In the genomic region with DNA sequence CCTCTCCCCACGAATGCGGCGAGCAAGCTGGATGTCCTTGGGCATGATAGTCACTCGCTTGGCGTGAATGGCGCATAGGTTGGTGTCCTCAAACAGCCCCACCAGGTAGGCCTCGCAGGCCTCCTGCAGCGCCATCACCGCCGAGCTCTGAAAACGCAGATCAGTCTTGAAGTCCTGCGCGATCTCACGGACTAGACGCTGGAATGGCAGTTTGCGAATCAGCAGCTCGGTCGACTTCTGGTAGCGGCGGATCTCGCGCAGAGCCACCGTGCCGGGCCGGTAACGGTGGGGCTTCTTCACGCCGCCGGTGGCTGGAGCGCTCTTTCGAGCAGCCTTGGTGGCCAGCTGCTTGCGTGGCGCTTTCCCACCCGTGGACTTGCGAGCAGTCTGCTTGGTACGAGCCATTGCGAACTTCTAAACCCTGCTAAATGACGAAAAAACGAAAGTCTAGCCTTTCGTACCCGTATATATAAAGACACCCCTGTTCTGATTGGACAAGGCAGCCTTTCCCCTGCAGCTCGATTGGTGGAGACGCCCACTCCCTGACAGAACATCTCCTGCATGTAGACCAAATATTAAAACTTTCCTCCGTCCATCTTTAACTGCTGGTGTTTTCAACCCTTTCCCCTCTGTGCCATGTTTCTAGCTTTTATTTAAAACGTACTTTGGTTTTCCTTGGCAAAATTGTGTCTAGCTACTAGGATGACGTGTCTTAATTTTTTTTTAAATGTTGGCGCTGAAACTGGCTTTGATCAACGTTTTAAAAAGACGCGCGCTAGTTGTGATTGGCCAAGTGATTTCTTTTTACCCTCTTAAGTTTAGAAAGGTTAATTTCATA, we compare ENCODE assay signal across 1 cellular context.
TF ChIP-seq lines count a peak whose summit lies in the region.

No MANE protein-coding gene starts in this region.

TF ChIP-seq in K562, 482 proteins besides CTCF, POLR2A, EP300 and RAD21 (continued from another document and continues in another):
- TF ChIP-seq, protein P1, sequence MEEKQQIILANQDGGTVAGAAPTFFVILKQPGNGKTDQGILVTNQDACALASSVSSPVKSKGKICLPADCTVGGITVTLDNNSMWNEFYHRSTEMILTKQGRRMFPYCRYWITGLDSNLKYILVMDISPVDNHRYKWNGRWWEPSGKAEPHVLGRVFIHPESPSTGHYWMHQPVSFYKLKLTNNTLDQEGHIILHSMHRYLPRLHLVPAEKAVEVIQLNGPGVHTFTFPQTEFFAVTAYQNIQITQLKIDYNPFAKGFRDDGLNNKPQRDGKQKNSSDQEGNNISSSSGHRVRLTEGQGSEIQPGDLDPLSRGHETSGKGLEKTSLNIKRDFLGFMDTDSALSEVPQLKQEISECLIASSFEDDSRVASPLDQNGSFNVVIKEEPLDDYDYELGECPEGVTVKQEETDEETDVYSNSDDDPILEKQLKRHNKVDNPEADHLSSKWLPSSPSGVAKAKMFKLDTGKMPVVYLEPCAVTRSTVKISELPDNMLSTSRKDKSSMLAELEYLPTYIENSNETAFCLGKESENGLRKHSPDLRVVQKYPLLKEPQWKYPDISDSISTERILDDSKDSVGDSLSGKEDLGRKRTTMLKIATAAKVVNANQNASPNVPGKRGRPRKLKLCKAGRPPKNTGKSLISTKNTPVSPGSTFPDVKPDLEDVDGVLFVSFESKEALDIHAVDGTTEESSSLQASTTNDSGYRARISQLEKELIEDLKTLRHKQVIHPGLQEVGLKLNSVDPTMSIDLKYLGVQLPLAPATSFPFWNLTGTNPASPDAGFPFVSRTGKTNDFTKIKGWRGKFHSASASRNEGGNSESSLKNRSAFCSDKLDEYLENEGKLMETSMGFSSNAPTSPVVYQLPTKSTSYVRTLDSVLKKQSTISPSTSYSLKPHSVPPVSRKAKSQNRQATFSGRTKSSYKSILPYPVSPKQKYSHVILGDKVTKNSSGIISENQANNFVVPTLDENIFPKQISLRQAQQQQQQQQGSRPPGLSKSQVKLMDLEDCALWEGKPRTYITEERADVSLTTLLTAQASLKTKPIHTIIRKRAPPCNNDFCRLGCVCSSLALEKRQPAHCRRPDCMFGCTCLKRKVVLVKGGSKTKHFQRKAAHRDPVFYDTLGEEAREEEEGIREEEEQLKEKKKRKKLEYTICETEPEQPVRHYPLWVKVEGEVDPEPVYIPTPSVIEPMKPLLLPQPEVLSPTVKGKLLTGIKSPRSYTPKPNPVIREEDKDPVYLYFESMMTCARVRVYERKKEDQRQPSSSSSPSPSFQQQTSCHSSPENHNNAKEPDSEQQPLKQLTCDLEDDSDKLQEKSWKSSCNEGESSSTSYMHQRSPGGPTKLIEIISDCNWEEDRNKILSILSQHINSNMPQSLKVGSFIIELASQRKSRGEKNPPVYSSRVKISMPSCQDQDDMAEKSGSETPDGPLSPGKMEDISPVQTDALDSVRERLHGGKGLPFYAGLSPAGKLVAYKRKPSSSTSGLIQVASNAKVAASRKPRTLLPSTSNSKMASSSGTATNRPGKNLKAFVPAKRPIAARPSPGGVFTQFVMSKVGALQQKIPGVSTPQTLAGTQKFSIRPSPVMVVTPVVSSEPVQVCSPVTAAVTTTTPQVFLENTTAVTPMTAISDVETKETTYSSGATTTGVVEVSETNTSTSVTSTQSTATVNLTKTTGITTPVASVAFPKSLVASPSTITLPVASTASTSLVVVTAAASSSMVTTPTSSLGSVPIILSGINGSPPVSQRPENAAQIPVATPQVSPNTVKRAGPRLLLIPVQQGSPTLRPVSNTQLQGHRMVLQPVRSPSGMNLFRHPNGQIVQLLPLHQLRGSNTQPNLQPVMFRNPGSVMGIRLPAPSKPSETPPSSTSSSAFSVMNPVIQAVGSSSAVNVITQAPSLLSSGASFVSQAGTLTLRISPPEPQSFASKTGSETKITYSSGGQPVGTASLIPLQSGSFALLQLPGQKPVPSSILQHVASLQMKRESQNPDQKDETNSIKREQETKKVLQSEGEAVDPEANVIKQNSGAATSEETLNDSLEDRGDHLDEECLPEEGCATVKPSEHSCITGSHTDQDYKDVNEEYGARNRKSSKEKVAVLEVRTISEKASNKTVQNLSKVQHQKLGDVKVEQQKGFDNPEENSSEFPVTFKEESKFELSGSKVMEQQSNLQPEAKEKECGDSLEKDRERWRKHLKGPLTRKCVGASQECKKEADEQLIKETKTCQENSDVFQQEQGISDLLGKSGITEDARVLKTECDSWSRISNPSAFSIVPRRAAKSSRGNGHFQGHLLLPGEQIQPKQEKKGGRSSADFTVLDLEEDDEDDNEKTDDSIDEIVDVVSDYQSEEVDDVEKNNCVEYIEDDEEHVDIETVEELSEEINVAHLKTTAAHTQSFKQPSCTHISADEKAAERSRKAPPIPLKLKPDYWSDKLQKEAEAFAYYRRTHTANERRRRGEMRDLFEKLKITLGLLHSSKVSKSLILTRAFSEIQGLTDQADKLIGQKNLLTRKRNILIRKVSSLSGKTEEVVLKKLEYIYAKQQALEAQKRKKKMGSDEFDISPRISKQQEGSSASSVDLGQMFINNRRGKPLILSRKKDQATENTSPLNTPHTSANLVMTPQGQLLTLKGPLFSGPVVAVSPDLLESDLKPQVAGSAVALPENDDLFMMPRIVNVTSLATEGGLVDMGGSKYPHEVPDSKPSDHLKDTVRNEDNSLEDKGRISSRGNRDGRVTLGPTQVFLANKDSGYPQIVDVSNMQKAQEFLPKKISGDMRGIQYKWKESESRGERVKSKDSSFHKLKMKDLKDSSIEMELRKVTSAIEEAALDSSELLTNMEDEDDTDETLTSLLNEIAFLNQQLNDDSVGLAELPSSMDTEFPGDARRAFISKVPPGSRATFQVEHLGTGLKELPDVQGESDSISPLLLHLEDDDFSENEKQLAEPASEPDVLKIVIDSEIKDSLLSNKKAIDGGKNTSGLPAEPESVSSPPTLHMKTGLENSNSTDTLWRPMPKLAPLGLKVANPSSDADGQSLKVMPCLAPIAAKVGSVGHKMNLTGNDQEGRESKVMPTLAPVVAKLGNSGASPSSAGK (IDR thresholded peaks at IDR 0.05) = no peak; the same call in 1 of the 2 replicates
- no peak for TF ChIP-seq BRD9 (IDR thresholded peaks at IDR 0.05; ENCODE audit: low read depth, partially characterized antibody)
- TF ChIP-seq, protein P2, sequence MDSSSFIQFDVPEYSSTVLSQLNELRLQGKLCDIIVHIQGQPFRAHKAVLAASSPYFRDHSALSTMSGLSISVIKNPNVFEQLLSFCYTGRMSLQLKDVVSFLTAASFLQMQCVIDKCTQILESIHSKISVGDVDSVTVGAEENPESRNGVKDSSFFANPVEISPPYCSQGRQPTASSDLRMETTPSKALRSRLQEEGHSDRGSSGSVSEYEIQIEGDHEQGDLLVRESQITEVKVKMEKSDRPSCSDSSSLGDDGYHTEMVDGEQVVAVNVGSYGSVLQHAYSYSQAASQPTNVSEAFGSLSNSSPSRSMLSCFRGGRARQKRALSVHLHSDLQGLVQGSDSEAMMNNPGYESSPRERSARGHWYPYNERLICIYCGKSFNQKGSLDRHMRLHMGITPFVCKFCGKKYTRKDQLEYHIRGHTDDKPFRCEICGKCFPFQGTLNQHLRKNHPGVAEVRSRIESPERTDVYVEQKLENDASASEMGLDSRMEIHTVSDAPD (CRISPR knock-in tag; IDR thresholded peaks at IDR 0.05) = no peak
- TF ChIP-seq POLR3G (IDR thresholded peaks at IDR 0.05; ENCODE audit: extremely low read depth, insufficient read length, insufficient replicate concordance) = no peak
- 0 out of 2 replicates have a peak, but pooled peaks have one; percentile 41 for TF ChIP-seq HEY1 (CRISPR knock-in tag; IDR thresholded peaks at IDR 0.05; ENCODE audit: borderline replicate concordance)
- TF ChIP-seq, protein P3, sequence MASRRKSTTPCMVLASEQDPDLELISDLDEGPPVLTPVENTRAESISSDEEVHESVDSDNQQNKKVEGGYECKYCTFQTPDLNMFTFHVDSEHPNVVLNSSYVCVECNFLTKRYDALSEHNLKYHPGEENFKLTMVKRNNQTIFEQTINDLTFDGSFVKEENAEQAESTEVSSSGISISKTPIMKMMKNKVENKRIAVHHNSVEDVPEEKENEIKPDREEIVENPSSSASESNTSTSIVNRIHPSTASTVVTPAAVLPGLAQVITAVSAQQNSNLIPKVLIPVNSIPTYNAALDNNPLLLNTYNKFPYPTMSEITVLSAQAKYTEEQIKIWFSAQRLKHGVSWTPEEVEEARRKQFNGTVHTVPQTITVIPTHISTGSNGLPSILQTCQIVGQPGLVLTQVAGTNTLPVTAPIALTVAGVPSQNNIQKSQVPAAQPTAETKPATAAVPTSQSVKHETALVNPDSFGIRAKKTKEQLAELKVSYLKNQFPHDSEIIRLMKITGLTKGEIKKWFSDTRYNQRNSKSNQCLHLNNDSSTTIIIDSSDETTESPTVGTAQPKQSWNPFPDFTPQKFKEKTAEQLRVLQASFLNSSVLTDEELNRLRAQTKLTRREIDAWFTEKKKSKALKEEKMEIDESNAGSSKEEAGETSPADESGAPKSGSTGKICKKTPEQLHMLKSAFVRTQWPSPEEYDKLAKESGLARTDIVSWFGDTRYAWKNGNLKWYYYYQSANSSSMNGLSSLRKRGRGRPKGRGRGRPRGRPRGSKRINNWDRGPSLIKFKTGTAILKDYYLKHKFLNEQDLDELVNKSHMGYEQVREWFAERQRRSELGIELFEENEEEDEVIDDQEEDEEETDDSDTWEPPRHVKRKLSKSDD (conservative IDR thresholded peaks at IDR 0.05; ENCODE audit: low read length) = no peak
- no peak for TF ChIP-seq ZNF764 (CRISPR knock-in tag; IDR thresholded peaks at IDR 0.05; ENCODE audit: low read depth)
- no peak for TF ChIP-seq TAL1 (IDR thresholded peaks at IDR 0.05)
- no peak for TF ChIP-seq ESRRB (CRISPR knock-in tag; IDR thresholded peaks at IDR 0.05; ENCODE audit: borderline replicate concordance)
- no peak for TF ChIP-seq BDP1 (IDR thresholded peaks at IDR 0.05; ENCODE audit: insufficient read depth, insufficient read length)
- no peak for TF ChIP-seq SETDB1 (IDR thresholded peaks at IDR 0.05; ENCODE audit: low read length)
- TF ChIP-seq KAT7 (CRISPR knock-in tag; IDR thresholded peaks at IDR 0.05; ENCODE audit: borderline replicate concordance) = peak; percentile 100; the same call in 1 of the 2 replicates
- no peak for TF ChIP-seq NCOA1 (IDR thresholded peaks at IDR 0.05; ENCODE audit: low read depth)
- TF ChIP-seq FOXA3 (CRISPR knock-in tag; conservative IDR thresholded peaks at IDR 0.05 in 1 of 2, IDR thresholded peaks at IDR 0.05 in 1 of 2) = no peak; a peak in 2 of 4 replicates
- peak; percentile 55 for TF ChIP-seq SOX6 (IDR thresholded peaks at IDR 0.05)
- TF ChIP-seq TRIM24 (IDR thresholded peaks at IDR 0.05) = no peak
- peak; percentile 98 for TF ChIP-seq CHD1 (IDR thresholded peaks at IDR 0.05; ENCODE audit: low read length)
- TF ChIP-seq STAT5A (IDR thresholded peaks at IDR 0.05; ENCODE audit: borderline replicate concordance, low read length) = no peak
- peak; percentile 33; the same call in 1 of the 2 replicates for TF ChIP-seq MYC (IDR thresholded peaks at IDR 0.05; ENCODE audit: low read depth, low read length)
- TF ChIP-seq MYC (CRISPR knock-in tag; IDR thresholded peaks at IDR 0.05; ENCODE audit: borderline replicate concordance, low read depth) = peak; percentile 21; the same call in 1 of the 2 replicates
- no peak for TF ChIP-seq RBM34 (IDR thresholded peaks at IDR 0.05; ENCODE audit: borderline replicate concordance, insufficient read depth, low read length)
- no peak; the same call in 1 of the 2 replicates for TF ChIP-seq RNF2 (IDR thresholded peaks at IDR 0.05)
- TF ChIP-seq HDAC1 (IDR thresholded peaks at IDR 0.05) = peak in 1 of 2 experiments; percentile 21; a peak in 2 of 4 replicates
- peak; percentile 86 for TF ChIP-seq MYBL2 (IDR thresholded peaks at IDR 0.05; ENCODE audit: low read depth)
- TF ChIP-seq MYBL2 (CRISPR knock-in tag; IDR thresholded peaks at IDR 0.05; ENCODE audit: borderline replicate concordance) = no peak
- TF ChIP-seq GABPB1 (CRISPR knock-in tag; IDR thresholded peaks at IDR 0.05) = peak; percentile 73
- TF ChIP-seq NFYB (IDR thresholded peaks at IDR 0.05; ENCODE audit: extremely low read depth, insufficient read length) = peak; percentile 96
- TF ChIP-seq PHTF2 (CRISPR knock-in tag; IDR thresholded peaks at IDR 0.05) = no peak
- TF ChIP-seq HDAC6 (IDR thresholded peaks at IDR 0.05; ENCODE audit: low read depth, low read length) = no peak
- TF ChIP-seq ZKSCAN3 (CRISPR knock-in tag; IDR thresholded peaks at IDR 0.05) = no peak
- peak; percentile 80; the same call in 1 of the 2 replicates for TF ChIP-seq SMAD4 (CRISPR knock-in tag; conservative IDR thresholded peaks at IDR 0.05)
- no peak for TF ChIP-seq CBFA2T3 (IDR thresholded peaks at IDR 0.05)
- TF ChIP-seq, protein P4, sequence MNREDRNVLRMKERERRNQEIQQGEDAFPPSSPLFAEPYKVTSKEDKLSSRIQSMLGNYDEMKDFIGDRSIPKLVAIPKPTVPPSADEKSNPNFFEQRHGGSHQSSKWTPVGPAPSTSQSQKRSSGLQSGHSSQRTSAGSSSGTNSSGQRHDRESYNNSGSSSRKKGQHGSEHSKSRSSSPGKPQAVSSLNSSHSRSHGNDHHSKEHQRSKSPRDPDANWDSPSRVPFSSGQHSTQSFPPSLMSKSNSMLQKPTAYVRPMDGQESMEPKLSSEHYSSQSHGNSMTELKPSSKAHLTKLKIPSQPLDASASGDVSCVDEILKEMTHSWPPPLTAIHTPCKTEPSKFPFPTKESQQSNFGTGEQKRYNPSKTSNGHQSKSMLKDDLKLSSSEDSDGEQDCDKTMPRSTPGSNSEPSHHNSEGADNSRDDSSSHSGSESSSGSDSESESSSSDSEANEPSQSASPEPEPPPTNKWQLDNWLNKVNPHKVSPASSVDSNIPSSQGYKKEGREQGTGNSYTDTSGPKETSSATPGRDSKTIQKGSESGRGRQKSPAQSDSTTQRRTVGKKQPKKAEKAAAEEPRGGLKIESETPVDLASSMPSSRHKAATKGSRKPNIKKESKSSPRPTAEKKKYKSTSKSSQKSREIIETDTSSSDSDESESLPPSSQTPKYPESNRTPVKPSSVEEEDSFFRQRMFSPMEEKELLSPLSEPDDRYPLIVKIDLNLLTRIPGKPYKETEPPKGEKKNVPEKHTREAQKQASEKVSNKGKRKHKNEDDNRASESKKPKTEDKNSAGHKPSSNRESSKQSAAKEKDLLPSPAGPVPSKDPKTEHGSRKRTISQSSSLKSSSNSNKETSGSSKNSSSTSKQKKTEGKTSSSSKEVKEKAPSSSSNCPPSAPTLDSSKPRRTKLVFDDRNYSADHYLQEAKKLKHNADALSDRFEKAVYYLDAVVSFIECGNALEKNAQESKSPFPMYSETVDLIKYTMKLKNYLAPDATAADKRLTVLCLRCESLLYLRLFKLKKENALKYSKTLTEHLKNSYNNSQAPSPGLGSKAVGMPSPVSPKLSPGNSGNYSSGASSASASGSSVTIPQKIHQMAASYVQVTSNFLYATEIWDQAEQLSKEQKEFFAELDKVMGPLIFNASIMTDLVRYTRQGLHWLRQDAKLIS (CRISPR knock-in tag; IDR thresholded peaks at IDR 0.05) = peak; percentile 99
- no peak for TF ChIP-seq KHSRP (IDR thresholded peaks at IDR 0.05)
- no peak for TF ChIP-seq ETV1 (tag; conservative IDR thresholded peaks at IDR 0.05; ENCODE audit: low read depth)
- TF ChIP-seq, protein P5, sequence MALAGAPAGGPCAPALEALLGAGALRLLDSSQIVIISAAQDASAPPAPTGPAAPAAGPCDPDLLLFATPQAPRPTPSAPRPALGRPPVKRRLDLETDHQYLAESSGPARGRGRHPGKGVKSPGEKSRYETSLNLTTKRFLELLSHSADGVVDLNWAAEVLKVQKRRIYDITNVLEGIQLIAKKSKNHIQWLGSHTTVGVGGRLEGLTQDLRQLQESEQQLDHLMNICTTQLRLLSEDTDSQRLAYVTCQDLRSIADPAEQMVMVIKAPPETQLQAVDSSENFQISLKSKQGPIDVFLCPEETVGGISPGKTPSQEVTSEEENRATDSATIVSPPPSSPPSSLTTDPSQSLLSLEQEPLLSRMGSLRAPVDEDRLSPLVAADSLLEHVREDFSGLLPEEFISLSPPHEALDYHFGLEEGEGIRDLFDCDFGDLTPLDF (CRISPR knock-in tag; IDR thresholded peaks at IDR 0.05) = peak; percentile 49; the same call in 1 of the 2 replicates
- peak; percentile 18; the same call in 1 of the 2 replicates for TF ChIP-seq RFX5 (IDR thresholded peaks at IDR 0.05; ENCODE audit: low read depth, low read length)
